1 cellular context compared by ENCODE assay signal in genomic region chr10:27687808-27688207, GRCh38.
TF ChIP-seq lines count a peak whose summit lies in the region.

No MANE protein-coding gene starts in this region.

TF ChIP-seq in IMR-90, 13 proteins besides CTCF, POLR2A, EP300 and RAD21 (continued from another document):
- no peak for TF ChIP-seq ELK1 (IDR thresholded peaks at IDR 0.05; ENCODE audit: borderline replicate concordance, low read depth, low read length)
- TF ChIP-seq MXI1 (IDR thresholded peaks at IDR 0.05; ENCODE audit: borderline replicate concordance, low read depth, low read length), result no peak
